In the genomic region with DNA sequence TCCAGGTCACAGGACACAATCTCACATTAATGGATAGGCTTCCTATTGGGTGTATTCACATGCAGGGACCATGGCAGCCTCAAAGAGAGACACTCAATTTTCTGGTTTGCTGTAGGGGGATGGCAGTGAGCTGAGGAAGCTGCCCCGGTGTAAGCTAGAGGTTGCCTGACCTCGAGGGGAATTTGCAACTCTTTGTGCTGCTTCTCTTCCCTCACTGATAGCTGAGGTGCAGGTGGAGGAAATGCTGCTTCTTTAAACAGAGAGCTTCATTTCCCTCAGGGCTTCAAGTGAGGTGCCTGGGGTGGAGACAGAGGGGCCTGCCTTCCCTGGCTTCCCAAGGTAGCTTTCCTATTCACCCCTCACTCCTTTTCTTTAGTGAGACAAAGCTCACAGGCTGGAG, we compare ENCODE assay signal across 17 cellular contexts.
"Had no signal": no experiment of that assay in that cellular context is flagged by ENCODE, and none has a peak within 500 bp of the region (broad histone marks: within the 10 kb centered on the region; RNA-seq: fewer than 3 reads in every experiment).

No MANE protein-coding gene starts in this region.

- H3K36me3 Mint-ChIP-seq: naive thymus-derived CD8-positive, alpha-beta T cell; stimulated activated effector memory CD8-positive, alpha-beta T cell treated with anti-CD3 and anti-CD28 coated beads, Interleukin-12 subunit alpha, Interleukin-12 subunit beta, amount 100 ng/mL, for 72 hours had no signal

- H3K4me3 ChIP-seq: dorsolateral prefrontal cortex, thyroid gland had no signal

- H3K27ac Mint-ChIP-seq: activated naive CD8-positive, alpha-beta T cell treated with anti-CD3 and anti-CD28 coated beads, Interleukin-2, amount 50 U/mL, for 24 hours; stimulated activated effector memory CD8-positive, alpha-beta T cell treated with anti-CD3 and anti-CD28 coated beads, Interleukin-12 subunit alpha, Interleukin-12 subunit beta, amount 100 ng/mL, for 72 hours had no signal

- H3K27me3 Mint-ChIP-seq: activated CD4-positive, alpha-beta memory T cell treated with anti-CD3 and anti-CD28 coated beads, Interleukin-2, amount 10 ng/mL, durations not matched to agents 7 days and 5 days; activated naive CD8-positive, alpha-beta T cell treated with anti-CD3 and anti-CD28 coated beads, Interleukin-2, amount 50 U/mL, for 24 hours; naive thymus-derived CD8-positive, alpha-beta T cell had no signal

- DNase-seq: activated CD4-positive, alpha-beta memory T cell treated with anti-CD3 and anti-CD28 coated beads, Interleukin-2, amount 10 ng/mL, durations not matched to agents 7 days and 5 days; activated naive CD4-positive, alpha-beta T cell treated with Interleukin-2 at 50 U/mL for 16 hours; activated naive CD8-positive, alpha-beta T cell treated with anti-CD3 and anti-CD28 coated beads, Interleukin-2, amount 50 U/mL, for 24 hours; aorta; dorsolateral prefrontal cortex; naive thymus-derived CD8-positive, alpha-beta T cell; retina; stimulated activated CD4-positive, alpha-beta T cell treated with anti-CD3 and anti-CD28 coated beads, Interleukin-12 subunit alpha, Interleukin-12 subunit beta, amount 100 ng/mL, for 4 hours; stimulated activated CD4-positive, alpha-beta T cell treated with anti-CD3 and anti-CD28 coated beads, Interleukin-2, amount 100 ng/mL, for 24 hours; SW 1271; thyroid gland had no signal

- H3K4me1 ChIP-seq: thyroid gland had no signal

- FAIRE-seq: endometrium, islet of Langerhans had no signal

- H3K9me3 Mint-ChIP-seq: stimulated activated effector memory CD8-positive, alpha-beta T cell treated with anti-CD3 and anti-CD28 coated beads, Interleukin-12 subunit alpha, Interleukin-12 subunit beta, amount 100 ng/mL, for 72 hours had no signal

- H3K27ac ChIP-seq: dorsolateral prefrontal cortex, neutrophil, thyroid gland, VCaP had no signal

- H3K9me3 ChIP-seq: neutrophil, thyroid gland had no signal

- H3K36me3 ChIP-seq: neutrophil, thyroid gland had no signal

- H3K27me3 ChIP-seq: dorsolateral prefrontal cortex, neutrophil, thyroid gland had no signal

- H3K4me3 Mint-ChIP-seq: activated CD4-positive, alpha-beta memory T cell treated with anti-CD3 and anti-CD28 coated beads, Interleukin-2, amount 10 ng/mL, durations not matched to agents 7 days and 5 days; activated naive CD8-positive, alpha-beta T cell treated with anti-CD3 and anti-CD28 coated beads, Interleukin-2, amount 50 U/mL, for 24 hours; activated T-helper 1 cell treated with anti-CD3 and anti-CD28 coated beads, Interleukin-12 subunit alpha, Interleukin-12 subunit beta, Interleukin-2, Interleukin-4 antibody, amounts not matched to agents 30 ng/mL and 10 ng/mL and 1 ng/mL, durations not matched to agents 14 hours and 24 hours and 36 hours; stimulated activated effector memory CD8-positive, alpha-beta T cell treated with anti-CD3 and anti-CD28 coated beads, Interleukin-12 subunit alpha, Interleukin-12 subunit beta, amount 100 ng/mL, for 72 hours had no signal
